In the genomic region with DNA sequence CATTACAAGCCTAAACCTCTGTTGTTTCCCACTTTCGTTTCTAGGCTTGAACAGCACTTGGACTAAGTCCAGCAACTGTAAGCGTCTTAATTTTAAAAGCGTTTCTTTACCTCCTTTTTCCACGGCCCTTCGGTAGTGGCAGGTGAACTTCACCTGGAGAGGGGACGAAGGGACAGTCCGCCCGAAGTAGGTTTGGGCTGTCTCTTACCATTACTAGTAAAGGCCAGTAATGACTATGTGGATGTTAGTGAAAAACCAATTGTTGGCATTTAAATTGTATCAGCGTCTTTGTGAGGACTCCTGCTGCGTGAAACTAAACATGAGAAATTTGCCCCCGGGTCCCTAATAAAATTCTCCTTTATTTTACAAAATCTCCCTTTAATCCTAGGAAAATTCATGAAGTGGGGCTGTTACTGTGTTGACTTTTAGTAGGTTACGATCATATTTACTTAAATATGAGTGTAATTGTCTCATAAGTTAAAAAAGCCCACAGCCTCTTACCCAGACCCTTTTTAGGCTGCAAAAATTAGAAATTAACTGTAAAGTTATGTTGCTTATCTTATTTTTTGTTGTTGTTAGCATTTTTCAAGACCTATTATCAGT, we compare ENCODE assay signal across 1 cellular context.
TF ChIP-seq lines count a peak whose summit lies in the region.

No MANE protein-coding gene starts in this region.

TF ChIP-seq in IMR-90, 13 proteins besides CTCF, POLR2A, EP300 and RAD21 (continued from another document):
- TF ChIP-seq, protein P1, sequence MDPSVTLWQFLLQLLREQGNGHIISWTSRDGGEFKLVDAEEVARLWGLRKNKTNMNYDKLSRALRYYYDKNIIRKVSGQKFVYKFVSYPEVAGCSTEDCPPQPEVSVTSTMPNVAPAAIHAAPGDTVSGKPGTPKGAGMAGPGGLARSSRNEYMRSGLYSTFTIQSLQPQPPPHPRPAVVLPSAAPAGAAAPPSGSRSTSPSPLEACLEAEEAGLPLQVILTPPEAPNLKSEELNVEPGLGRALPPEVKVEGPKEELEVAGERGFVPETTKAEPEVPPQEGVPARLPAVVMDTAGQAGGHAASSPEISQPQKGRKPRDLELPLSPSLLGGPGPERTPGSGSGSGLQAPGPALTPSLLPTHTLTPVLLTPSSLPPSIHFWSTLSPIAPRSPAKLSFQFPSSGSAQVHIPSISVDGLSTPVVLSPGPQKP (IDR thresholded peaks at IDR 0.05; ENCODE audit: borderline replicate concordance, low read depth, low read length), result no peak
- TF ChIP-seq SMC3 (IDR thresholded peaks at IDR 0.05; ENCODE audit: low read depth, low read length) (no peak), FOS (IDR thresholded peaks at IDR 0.05; ENCODE audit: low read depth, low read length) (no peak), RFX5 (IDR thresholded peaks at IDR 0.05; ENCODE audit: low read depth, low read length) (no peak), BHLHE40 (IDR thresholded peaks at IDR 0.05; ENCODE audit: low read depth, low read length) (no peak)
- TF ChIP-seq, protein P2, sequence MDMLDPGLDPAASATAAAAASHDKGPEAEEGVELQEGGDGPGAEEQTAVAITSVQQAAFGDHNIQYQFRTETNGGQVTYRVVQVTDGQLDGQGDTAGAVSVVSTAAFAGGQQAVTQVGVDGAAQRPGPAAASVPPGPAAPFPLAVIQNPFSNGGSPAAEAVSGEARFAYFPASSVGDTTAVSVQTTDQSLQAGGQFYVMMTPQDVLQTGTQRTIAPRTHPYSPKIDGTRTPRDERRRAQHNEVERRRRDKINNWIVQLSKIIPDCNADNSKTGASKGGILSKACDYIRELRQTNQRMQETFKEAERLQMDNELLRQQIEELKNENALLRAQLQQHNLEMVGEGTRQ (IDR thresholded peaks at IDR 0.05; ENCODE audit: low read depth, low read length), result no peak
